In genomic region chr2:87417742-87418567, GRCh38 we compare ENCODE assay signal across 6 cellular contexts.
A peak's percentile ranks its signal among the peaks of the same experiment; 100 is the strongest.
DNase-seq lines count a peak whose midpoint lies in the region; ATAC-seq, FAIRE-seq and TF ChIP-seq lines count a peak whose summit lies in the region.
"Not testable (repeated sequence)": the region's sequence is repeated elsewhere in the genome, so short reads cannot be mapped to it uniquely, and the experiment has no call there.

No MANE protein-coding gene starts in this region.

- H4K20me1 ChIP-seq in endothelial cell of umbilical vein (replicated peaks; ENCODE audit: control insufficient read depth, extremely low read depth, insufficient read depth, low read length): not testable (repeated sequence)

- H3K36me3 ChIP-seq in endothelial cell of umbilical vein (ENCODE audit: control insufficient read depth in 2 of 2, extremely low read depth in 1 of 2, insufficient read depth in 2 of 2, low read length in 2 of 2); kidney (ENCODE audit: control insufficient read depth in 1 of 2, insufficient read depth in 2 of 2, low read length in 2 of 2); upper lobe of right lung: not testable (repeated sequence)

- CTCF ChIA-PET in endothelial cell of umbilical vein (lab: Charles Lee): not testable (repeated sequence)

- not testable (repeated sequence) for BruUV-seq in endothelial cell of umbilical vein (replicated peaks; lab: Mats Ljungman, UMichigan)

- H3K9me3 ChIP-seq in endothelial cell of umbilical vein (replicated peaks; ENCODE audit: control insufficient read depth, insufficient read depth, low read length); kidney (ENCODE audit: control insufficient read depth in 1 of 2, low read length in 2 of 2); upper lobe of right lung: not testable (repeated sequence)

- not testable (repeated sequence) for FAIRE-seq in endothelial cell of umbilical vein (lab: Jason Lieb, UNC); kidney (lab: Jason Lieb, UNC)

- H3K9me1 ChIP-seq in endothelial cell of umbilical vein (replicated peaks; ENCODE audit: control insufficient read depth, extremely low read depth, insufficient read depth, low read length): not testable (repeated sequence)

- not testable (repeated sequence) for ATAC-seq in upper lobe of right lung

- H3K79me2 ChIP-seq in endothelial cell of umbilical vein (ENCODE audit: control insufficient read depth, insufficient read depth, low read length): not testable (repeated sequence)

- POLR2A ChIA-PET in endothelial cell of umbilical vein (lab: Charles Lee): not testable (repeated sequence)

- not testable (repeated sequence) for H3K27ac ChIP-seq in endothelial cell of umbilical vein (ENCODE audit: insufficient read depth, low read depth, low read length); kidney (ENCODE audit: low read depth in 2 of 2, low read length in 2 of 2); upper lobe of right lung

- dilution Hi-C loops in endothelial cell of umbilical vein (cut with MboI; ENCODE audit: extremely low pct_ligation_motif_present, low sequenced_read_pairs): not testable (repeated sequence)

- H3K4me1 ChIP-seq in endothelial cell of umbilical vein (ENCODE audit: control insufficient read depth, extremely low read depth, insufficient read depth, low read length); kidney (ENCODE audit: control insufficient read depth in 1 of 2, insufficient read depth in 1 of 2, low read depth in 1 of 2, low read length in 2 of 2); upper lobe of right lung: not testable (repeated sequence)

- H3K4me2 ChIP-seq in endothelial cell of umbilical vein (ENCODE audit: insufficient read depth, low read length): not testable (repeated sequence)

- not testable (repeated sequence) for H3K9ac ChIP-seq in endothelial cell of umbilical vein (replicated peaks; ENCODE audit: extremely low read depth, insufficient read depth, low read length); kidney (ENCODE audit: low read length in 2 of 2)

- H3K27me3 ChIP-seq in endothelial cell of umbilical vein (ENCODE audit: control insufficient read depth in 2 of 2, insufficient read depth in 2 of 2, low read length in 2 of 2); upper lobe of right lung: not testable (repeated sequence)

- peak; percentile 73 for DNase-seq in activated effector memory CD4-positive, alpha-beta T cell treated with anti-CD3 and anti-CD28 coated beads, Interleukin-2, amount 50 U/mL, for 16 hours
- peak; percentile 2 for DNase-seq in endothelial cell of umbilical vein (ENCODE audit: low read depth, low spot score)
- DNase-seq in kidney: peak; percentile 87
- DNase-seq in mesenteric fat pad (ENCODE audit: low spot score): peak; percentile 90
- peak; percentile 87 for DNase-seq in posterior vena cava (ENCODE audit: low spot score)
- DNase-seq in upper lobe of right lung: peak; percentile 67

- not testable (repeated sequence) for H2AFZ ChIP-seq in endothelial cell of umbilical vein (ENCODE audit: low read depth, low read length)

- TF ChIP-seq POLR2A in endothelial cell of umbilical vein (IDR thresholded peaks at IDR 0.05; ENCODE audit: low read depth, low read length): not testable (repeated sequence)

- H3K4me3 ChIP-seq in endothelial cell of umbilical vein (replicated peaks in 1 of 3; ENCODE audit: insufficient read depth in 1 of 3, low read depth in 1 of 3, low read length in 3 of 3); kidney (ENCODE audit: low read length in 2 of 2); upper lobe of right lung: not testable (repeated sequence)

- intact Hi-C loops in endothelial cell of umbilical vein (cut with micrococcal nuclease); kidney (cut with DNase I); posterior vena cava (cut with DNase I); upper lobe of right lung (cut with DNase I): not testable (repeated sequence)

- TF ChIP-seq CTCF in endothelial cell of umbilical vein (IDR thresholded peaks at IDR 0.05; ENCODE audit: extremely low read depth in 1 of 2, insufficient read depth in 1 of 2, low read depth in 1 of 2, low read length in 2 of 2); kidney (IDR thresholded peaks at IDR 0.05; ENCODE audit: borderline replicate concordance, extremely low read depth, insufficient read depth); upper lobe of right lung (IDR thresholded peaks at IDR 0.05): not testable (repeated sequence)

Comparison
In these comparisons a context has a peak if more than half of its experiments do, and no peak if none do; other contexts are left out.
1. DNase-seq: peak in every context shown above with its lines; median percentile 90 in mesenteric fat pad; 87 in kidney; 87 in posterior vena cava; 73 in activated effector memory CD4-positive, alpha-beta T cell treated with anti-CD3 and anti-CD28 coated beads, Interleukin-2, amount 50 U/mL, for 16 hours; 67 in upper lobe of right lung; 2 in endothelial cell of umbilical vein.